In the genomic region with DNA sequence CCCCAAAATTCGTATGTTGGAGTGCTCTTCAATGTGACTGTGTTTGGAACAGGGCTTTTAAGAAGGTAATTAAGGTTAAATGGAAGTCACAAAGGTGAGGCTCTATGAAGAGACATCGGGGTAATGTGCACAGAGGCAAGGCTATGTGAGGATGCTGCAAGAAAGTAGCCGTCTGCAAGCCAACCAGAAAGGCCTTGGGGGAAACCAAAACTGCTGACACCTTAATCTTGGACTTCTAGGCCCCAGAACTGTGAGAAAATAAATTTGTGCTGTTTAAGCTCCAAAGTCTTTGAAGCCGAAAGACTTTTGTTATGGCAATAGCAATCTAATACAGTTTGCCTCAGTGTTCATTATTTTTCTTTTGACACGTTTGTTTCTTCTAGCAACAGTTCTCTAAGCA, we compare ENCODE assay signal across 33 cellular contexts.
"Had no signal": no experiment of that assay in that cellular context is flagged by ENCODE, and none has a peak within 500 bp of the region (broad histone marks: within the 10 kb centered on the region; RNA-seq: fewer than 3 reads in every experiment).

No MANE protein-coding gene starts in this region.

- H3K27me3 ChIP-seq: ascending aorta, breast epithelium had no signal

- H3K36me3 ChIP-seq: ascending aorta, breast epithelium had no signal

- H3K4me3 Mint-ChIP-seq: activated CD8-positive, alpha-beta T cell treated with anti-CD3 and anti-CD28 coated beads, Interleukin-2, amount 10 ng/mL, durations not matched to agents 7 days and 5 days; activated naive CD4-positive, alpha-beta T cell treated with anti-CD3 and anti-CD28 coated beads, Interleukin-2, amount 50 U/mL, for 24 hours; activated naive CD8-positive, alpha-beta T cell treated with anti-CD3 and anti-CD28 coated beads, Interleukin-2, amount 10 ng/mL, durations not matched to agents 7 days and 5 days; activated T-cell treated with anti-CD3 and anti-CD28 coated beads, Interleukin-2, amount 50 U/mL, for 24 hours had no signal

- H3K36me3 Mint-ChIP-seq: activated naive CD8-positive, alpha-beta T cell treated with anti-CD3 and anti-CD28 coated beads, Interleukin-2, amount 10 ng/mL, durations not matched to agents 7 days and 5 days had no signal

- DNase-seq: activated CD4-positive, alpha-beta T cell treated with anti-CD3 and anti-CD28 coated beads for 1 hour; activated CD4-positive, alpha-beta T cell treated with anti-CD3 and anti-CD28 coated beads for 48 hours; activated CD4-positive, alpha-beta T cell treated with anti-CD3 and anti-CD28 coated beads, Interleukin-2, amount 50 U/mL, for 4 hours; activated CD4-positive, CD25-positive, alpha-beta regulatory T cell; activated CD8-positive, alpha-beta T cell treated with anti-CD3 and anti-CD28 coated beads, Interleukin-2, amount 10 ng/mL, durations not matched to agents 7 days and 5 days; activated gamma-delta T cell; activated naive CD4-positive, alpha-beta T cell treated with Interleukin-2 at 50 U/mL for 16 hours; activated naive CD8-positive, alpha-beta T cell treated with anti-CD3 and anti-CD28 coated beads, Interleukin-2, amount 10 ng/mL, durations not matched to agents 7 days and 5 days; activated T-cell treated with anti-CD3 and anti-CD28 coated beads, Interleukin-2, amount 50 U/mL, for 24 hours; amygdala; caudate nucleus; cerebellar nuclear complex; Kasumi-1; KBM-7; NCI-H1092 treated with DMSO at 0.1 percent for 48 hours; NCI-H1417; NCI-H146; NCI-H187; NCI-H2029 treated with DMSO at 0.1 percent for 48 hours; NCI-H2107; NCI-H226; NCI-H446 treated with DMSO at 0.1 percent for 48 hours; NCI-H524; NCI-H69; NCI-H82; PC-3; Right ventricle myocardium superior; T1000; WERI-Rb-1 had no signal

- H3K4me3 ChIP-seq: ascending aorta, breast epithelium had no signal

- H3K9me3 ChIP-seq: ascending aorta, breast epithelium had no signal

- H3K27me3 Mint-ChIP-seq: activated naive CD4-positive, alpha-beta T cell treated with anti-CD3 and anti-CD28 coated beads, Interleukin-2, amount 50 U/mL, for 24 hours; activated naive CD8-positive, alpha-beta T cell treated with anti-CD3 and anti-CD28 coated beads, Interleukin-2, amount 10 ng/mL, durations not matched to agents 7 days and 5 days; activated T-cell treated with anti-CD3 and anti-CD28 coated beads, Interleukin-2, amount 50 U/mL, for 24 hours had no signal

- H3K27ac ChIP-seq: ascending aorta, breast epithelium, WERI-Rb-1 had no signal

- H3K9me3 Mint-ChIP-seq: activated naive CD4-positive, alpha-beta T cell treated with anti-CD3 and anti-CD28 coated beads, Interleukin-2, amount 50 U/mL, for 24 hours; activated naive CD8-positive, alpha-beta T cell treated with anti-CD3 and anti-CD28 coated beads, Interleukin-2, amount 10 ng/mL, durations not matched to agents 7 days and 5 days; activated T-cell treated with anti-CD3 and anti-CD28 coated beads, Interleukin-2, amount 50 U/mL, for 24 hours; activated T-helper 2 cell treated with anti-CD3 and anti-CD28 coated beads, Interferon-gamma antibody, Interleukin-2, Interleukin-4, amounts not matched to agents 10 μg/mL and 5 μg/mL and 100 μg/mL, durations not matched to agents 14 hours and 24 hours and 36 hours had no signal

- H3K27ac Mint-ChIP-seq: activated CD8-positive, alpha-beta T cell treated with anti-CD3 and anti-CD28 coated beads, Interleukin-2, amount 10 ng/mL, durations not matched to agents 7 days and 5 days; activated naive CD4-positive, alpha-beta T cell treated with anti-CD3 and anti-CD28 coated beads, Interleukin-2, amount 50 U/mL, for 24 hours; activated naive CD8-positive, alpha-beta T cell treated with anti-CD3 and anti-CD28 coated beads, Interleukin-2, amount 10 ng/mL, durations not matched to agents 7 days and 5 days; activated T-cell treated with anti-CD3 and anti-CD28 coated beads, Interleukin-2, amount 50 U/mL, for 24 hours; activated T-helper 2 cell treated with anti-CD3 and anti-CD28 coated beads, Interferon-gamma antibody, Interleukin-2, Interleukin-4, amounts not matched to agents 10 μg/mL and 5 μg/mL and 100 μg/mL, durations not matched to agents 14 hours and 24 hours and 36 hours had no signal

- ATAC-seq: activated CD8-positive, alpha-beta T cell treated with anti-CD3 and anti-CD28 coated beads, Interleukin-2, amount 10 ng/mL, durations not matched to agents 7 days and 5 days; PC-3 had no signal
